In the genomic region with DNA sequence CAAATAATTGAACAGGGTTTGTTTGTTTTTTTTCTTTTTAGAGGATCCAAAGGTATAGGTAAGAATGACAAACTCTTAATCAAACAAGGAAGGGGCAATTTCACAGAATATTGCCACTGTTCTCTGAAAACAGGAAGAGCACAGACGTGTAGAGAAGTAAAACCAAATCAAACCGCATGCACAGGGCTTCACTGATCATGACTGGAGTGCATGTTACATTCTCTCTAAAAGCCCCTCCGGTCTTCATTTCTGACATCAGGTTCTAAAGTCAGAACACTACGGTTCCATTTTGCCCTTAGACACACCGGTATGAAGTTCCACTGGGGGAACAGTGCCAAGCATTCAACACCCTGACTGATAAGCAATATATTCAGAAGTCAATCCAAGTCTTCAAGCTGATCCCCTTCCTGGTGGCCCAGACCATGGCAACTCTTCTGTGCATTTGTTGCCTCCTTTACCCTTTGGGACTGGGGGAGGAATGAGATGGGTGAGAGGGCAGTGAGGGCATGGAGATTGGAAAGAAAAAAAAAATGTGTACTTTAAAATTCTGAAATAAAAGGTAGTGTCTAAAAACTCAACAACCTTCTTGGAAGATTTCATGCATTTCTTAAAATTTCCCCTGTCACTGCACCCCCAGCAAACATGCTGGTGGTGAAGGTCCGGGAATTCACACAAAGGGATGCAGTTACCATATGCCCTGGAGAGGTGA, we compare ENCODE assay signal across 8 cellular contexts. TPM values are rescaled to one million over a fixed set of nuclear protein-coding genes. Genes with fewer than 3 reads are reported as not detected.
DNase-seq lines count a peak whose midpoint lies in the region; ATAC-seq, FAIRE-seq and TF ChIP-seq lines count a peak whose summit lies in the region.

No MANE protein-coding gene starts in this region.

- no peak overlapping the region for H3K9ac ChIP-seq in endothelial cell of umbilical vein (replicated peaks; ENCODE audit: extremely low read depth, insufficient read depth, low read length)

- H3K9me1 ChIP-seq in endothelial cell of umbilical vein (replicated peaks; ENCODE audit: control insufficient read depth, extremely low read depth, insufficient read depth, low read length), result no peaks in the 10 kb centered on the region

- TF ChIP-seq CTCF in WERI-Rb-1 (IDR thresholded peaks at IDR 0.05; ENCODE audit: low read depth, low read length), result no peak
- TF ChIP-seq CTCF in endothelial cell of umbilical vein (IDR thresholded peaks at IDR 0.05; ENCODE audit: extremely low read depth in 1 of 2, insufficient read depth in 1 of 2, low read depth in 1 of 2, low read length in 2 of 2), result no peak
- TF ChIP-seq CTCF in ovary (IDR thresholded peaks at IDR 0.05), result no peak

- POLR2A ChIA-PET in endothelial cell of umbilical vein (lab: Charles Lee), result no interaction called here

- H3K4me1 ChIP-seq in endothelial cell of umbilical vein (ENCODE audit: control insufficient read depth, extremely low read depth, insufficient read depth, low read length) (peaks cover 13% of the 10 kb centered on the region), ovary (ENCODE audit: insufficient read depth) (no peaks in the 10 kb centered on the region)

- peak; percentile 32 for ATAC-seq in HG03342 (IDR thresholded peaks at IDR 0.05; ENCODE audit: unreplicated experiment)

- H3K27me3 ChIP-seq in WERI-Rb-1 (ENCODE audit: insufficient read depth, low read depth, severe bottlenecking), result no peaks in the 10 kb centered on the region
- H3K27me3 ChIP-seq in endothelial cell of umbilical vein (ENCODE audit: control insufficient read depth in 2 of 2, insufficient read depth in 2 of 2, low read length in 2 of 2), result peaks cover 6 to 22% of the 10 kb centered on the region in 2 experiments
- H3K27me3 ChIP-seq in ovary, result no peaks in the 10 kb centered on the region

- H3K4me3 ChIP-seq in WERI-Rb-1 (ENCODE audit: low read depth, low read length) (peak overlapping the region; percentile 95), endothelial cell of umbilical vein (replicated peaks in 1 of 3; ENCODE audit: insufficient read depth in 1 of 3, low read depth in 1 of 3, low read length in 3 of 3) (peak overlapping the region; percentile 89 to 97 (median 92)), ovary (peak overlapping the region; percentile 90)

- H4K20me1 ChIP-seq in endothelial cell of umbilical vein (replicated peaks; ENCODE audit: control insufficient read depth, extremely low read depth, insufficient read depth, low read length), result no peaks in the 10 kb centered on the region

- dilution Hi-C loops in endothelial cell of umbilical vein (cut with MboI; ENCODE audit: extremely low pct_ligation_motif_present, low sequenced_read_pairs), result no loop called here

- no peak for TF ChIP-seq POLR2A in endothelial cell of umbilical vein (IDR thresholded peaks at IDR 0.05; ENCODE audit: low read depth, low read length)
- no peak for TF ChIP-seq POLR2A in ovary (IDR thresholded peaks at IDR 0.05)

- peak; percentile 13 for DNase-seq in activated naive CD4-positive, alpha-beta T cell treated with Interleukin-2 at 50 U/mL for 16 hours
- DNase-seq in activated naive CD4-positive, alpha-beta T cell (lab: John Stamatoyannopoulos, UW), result no peak
- no peak for DNase-seq in WERI-Rb-1
- DNase-seq in endothelial cell of umbilical vein (ENCODE audit: low read depth, low spot score), result no peak
- DNase-seq in ovary, result no peak
- no peak for DNase-seq in effector CD8-positive, alpha-beta T cell (lab: John Stamatoyannopoulos, UW)
- DNase-seq in iPS-NIHi7 (ENCODE audit: extremely low spot score), result no peak

- intact Hi-C loops in endothelial cell of umbilical vein (cut with micrococcal nuclease), result loop anchor here (2.0 to 10.0 kb wide), 4 partner anchors 33 to 332 kb away; partner anchors contain the start of genes PCTP and SMIM36
- intact Hi-C loops in ovary (cut with DNase I), result loop anchor here in 1 of 4 donors (10.0 kb wide), 1 partner anchor 335 kb away; the partner anchor contains the start of gene PCTP

- WGBS in ovary, 3 donors, result 53 to 59% (median 57%) methylated on average over 6 of the region's 6 CpGs

- peak overlapping the region; percentile 97 for H3K4me2 ChIP-seq in endothelial cell of umbilical vein (ENCODE audit: insufficient read depth, low read length)

- BruUV-seq in endothelial cell of umbilical vein (replicated peaks; lab: Mats Ljungman, UMichigan), result no TSS peak

- H3K36me3 ChIP-seq in WERI-Rb-1, result peaks cover 4% of the 10 kb centered on the region; the same call in 1 of the 2 replicates
- no peaks in the 10 kb centered on the region for H3K36me3 ChIP-seq in endothelial cell of umbilical vein (ENCODE audit: control insufficient read depth in 2 of 2, extremely low read depth in 1 of 2, insufficient read depth in 2 of 2, low read length in 2 of 2)
- H3K36me3 ChIP-seq in ovary, result no peaks in the 10 kb centered on the region

- no peaks in the 10 kb centered on the region for H3K79me2 ChIP-seq in endothelial cell of umbilical vein (ENCODE audit: control insufficient read depth, insufficient read depth, low read length)

- no peak overlapping the region for H3K27ac ChIP-seq in WERI-Rb-1
- H3K27ac ChIP-seq in endothelial cell of umbilical vein (ENCODE audit: insufficient read depth, low read depth, low read length), result no peak overlapping the region
- H3K27ac ChIP-seq in ovary, result no peak overlapping the region

- H2AFZ ChIP-seq in endothelial cell of umbilical vein (ENCODE audit: low read depth, low read length), result peak overlapping the region; percentile 100

- H3K9me3 ChIP-seq in WERI-Rb-1 (ENCODE audit: severe bottlenecking) (no peaks in the 10 kb centered on the region), endothelial cell of umbilical vein (replicated peaks; ENCODE audit: control insufficient read depth, insufficient read depth, low read length) (no peaks in the 10 kb centered on the region), ovary (no peaks in the 10 kb centered on the region)

- TF ChIP-seq EP300 in ovary (IDR thresholded peaks at IDR 0.05), result no peak

- no peak for FAIRE-seq in endothelial cell of umbilical vein (lab: Jason Lieb, UNC)

- CTCF ChIA-PET in endothelial cell of umbilical vein (lab: Charles Lee), result no interaction called here

TF ChIP-seq in endothelial cell of umbilical vein, 7 proteins besides CTCF, POLR2A, EP300 and RAD21:
- no peak for TF ChIP-seq POLR2AphosphoS5 (IDR thresholded peaks at IDR 0.05; ENCODE audit: insufficient read depth, low read depth, low read length)
- no peak for TF ChIP-seq GATA2 (IDR thresholded peaks at IDR 0.05; ENCODE audit: insufficient read depth, insufficient read length, low read depth, low read length)
- TF ChIP-seq, protein P1, sequence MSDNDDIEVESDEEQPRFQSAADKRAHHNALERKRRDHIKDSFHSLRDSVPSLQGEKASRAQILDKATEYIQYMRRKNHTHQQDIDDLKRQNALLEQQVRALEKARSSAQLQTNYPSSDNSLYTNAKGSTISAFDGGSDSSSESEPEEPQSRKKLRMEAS (IDR thresholded peaks at IDR 0.05; ENCODE audit: insufficient read depth, insufficient read length), result no peak
- no peak for TF ChIP-seq EZH2 (IDR thresholded peaks at IDR 0.05; ENCODE audit: borderline replicate concordance, low read depth, low read length, severe bottlenecking)

RNA-seq across cellular contexts. Expression of gene MMD, which starts 1.4 kb away (rescaled TPM):
- total RNA-seq in endothelial cell of umbilical vein (9.3 TPM in 2 replicates), ovary (10 to 100 TPM in 1 of 7 donors, 1 to 10 TPM in 6; 5.3 to 11.0 (median 6.7) TPM)
- polyA plus RNA-seq in endothelial cell of umbilical vein (5.6 and 5.7 TPM in 2 replicates), ovary (10 to 100 TPM in 1 of 2 donors, 1 to 10 TPM in 1; 5.0 to 10.2 TPM)
- 4.7 and 4.8 TPM in 2 replicates for polyA plus RNA-seq in endothelial cell of umbilical vein (2011; cell fraction: cytosol; rRNA removed)
- 2.3 and 2.9 TPM in 2 replicates for polyA plus RNA-seq in endothelial cell of umbilical vein (2011; cell fraction: nucleus; rRNA removed)
- 9.3 and 9.7 TPM in 2 replicates for polyA plus RNA-seq in endothelial cell of umbilical vein (2012)
- polyA minus RNA-seq in endothelial cell of umbilical vein, result 3.4 and 6.9 TPM in 2 replicates
- polyA minus RNA-seq in endothelial cell of umbilical vein (2011; cell fraction: cytosol; rRNA and poly(A)+ RNA removed), result 1.7 TPM
- polyA minus RNA-seq in endothelial cell of umbilical vein (2011; cell fraction: nucleus; rRNA and poly(A)+ RNA removed), result 1.8 and 3.8 TPM in 2 replicates
